ENCODE assay signal across 8 cellular contexts in the genomic region with DNA sequence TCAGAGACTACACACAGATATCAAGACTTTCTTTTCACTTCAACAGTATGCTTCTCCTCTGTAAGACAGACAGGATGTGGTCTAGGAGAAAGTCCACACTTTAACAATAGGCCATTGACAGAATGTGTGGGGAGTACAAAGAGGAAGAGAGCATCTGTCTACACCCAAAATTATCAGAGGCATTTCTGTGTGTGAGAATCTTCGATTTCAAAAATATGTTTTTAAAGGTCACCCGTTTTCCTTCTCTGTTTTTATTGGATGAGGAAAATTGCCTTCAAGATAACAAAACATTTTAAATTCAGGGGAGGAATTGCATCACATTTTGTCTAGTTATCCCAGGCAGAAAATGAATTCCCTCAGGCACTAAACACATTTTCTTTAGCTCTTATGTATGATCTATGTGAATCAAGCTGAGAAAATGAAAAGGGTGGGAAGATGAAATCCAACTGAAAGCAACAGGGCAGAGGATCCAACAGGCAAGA. TPM values are rescaled to one million over a fixed set of nuclear protein-coding genes. Genes with fewer than 3 reads are reported as not detected.
DNase-seq lines count a peak whose midpoint lies in the region; ATAC-seq and TF ChIP-seq lines count a peak whose summit lies in the region.

No MANE protein-coding gene starts in this region.

- no peaks in the 10 kb centered on the region for H3K9me3 Mint-ChIP-seq in chondrocyte (ENCODE audit: low read depth)

- ATAC-seq in GM19438 (IDR thresholded peaks at IDR 0.05; ENCODE audit: low read depth, unreplicated experiment) (peak; percentile 95), HG03432 (IDR thresholded peaks at IDR 0.05; ENCODE audit: unreplicated experiment) (peak; percentile 99)

- in situ Hi-C loops in G401 (cut with HindIII; ENCODE audit: low sequenced_read_pairs) = no loop called here

- DNase-seq in A172 (ENCODE audit: low spot score) = peak; percentile 54
- no peak for DNase-seq in chondrocyte (ENCODE audit: low spot score)
- no peak for DNase-seq in coronary artery (ENCODE audit: low spot score)
- DNase-seq in KG1 (lab: John Stamatoyannopoulos, UW) = no peak
- DNase-seq in stimulated activated CD8-positive, alpha-beta memory T cell treated with anti-CD3 and anti-CD28 coated beads, Interleukin-4, amount 100 ng/mL, for 48 hours = no peak
- no peak for DNase-seq in G401 (ENCODE audit: low spot score)

- H3K27me3 Mint-ChIP-seq in chondrocyte (ENCODE audit: low read depth) = no peaks in the 10 kb centered on the region

- no peaks in the 10 kb centered on the region for H3K36me3 Mint-ChIP-seq in chondrocyte (ENCODE audit: low read depth)

- H3K27ac Mint-ChIP-seq in chondrocyte (ENCODE audit: unreplicated experiment) = peak overlapping the region; percentile 28

- H3K4me1 Mint-ChIP-seq in chondrocyte (ENCODE audit: low read depth) = peaks cover 40% of the 10 kb centered on the region

- TF ChIP-seq CTCF in chondrocyte (IDR thresholded peaks at IDR 0.05) = no peak
- TF ChIP-seq CTCF in coronary artery (IDR thresholded peaks at IDR 0.05) = no peak

- no peak overlapping the region for H3K4me3 ChIP-seq in coronary artery

- no peak overlapping the region for H3K4me3 Mint-ChIP-seq in chondrocyte (ENCODE audit: unreplicated experiment)

- H3K27ac ChIP-seq in coronary artery = peak overlapping the region in 1 of 2 donors; percentile 57

RNA-seq across cellular contexts. Expression of a gene that starts 16.4 kb away (rescaled TPM):
- 38.6 and 52.0 TPM in 2 replicates for total RNA-seq in A172 (2014; rRNA removed; shearing (Covaris generic))
- 19.1 to 29.9 TPM (median 27.5 TPM) in 3 replicates for total RNA-seq in chondrocyte
- not detected in 2 replicates for total RNA-seq in G401 (2014; rRNA removed; shearing (Covaris generic))

Comparison
In these comparisons a context has a peak if more than half of its experiments do, and no peak if none do; other contexts are left out.
1. RNA of a gene that starts 16.4 kb away (total RNA-seq): 38.6 to 52.0 TPM in A172 and 19.1 to 29.9 TPM in chondrocyte; not detected in G401; every median in the first group is over 10 times any median in the second.